ENCODE assay signal across 8 cellular contexts in genomic region chr15:88454867-88455810, GRCh38. TPM values are rescaled to one million over a fixed set of nuclear protein-coding genes. Genes with fewer than 3 reads are reported as not detected.
DNase-seq lines count a peak whose midpoint lies in the region; ATAC-seq, FAIRE-seq and TF ChIP-seq lines count a peak whose summit lies in the region.

No MANE protein-coding gene starts in this region.

- ATAC-seq in GM18502 (IDR thresholded peaks at IDR 0.05; ENCODE audit: poor library complexity, unreplicated experiment) (peak; percentile 96), HG02798 (IDR thresholded peaks at IDR 0.05; ENCODE audit: poor library complexity, unreplicated experiment) (peak; percentile 87)

- no peak overlapping the region for H2AFZ ChIP-seq in SU-DHL-6 (ENCODE audit: low read depth, low read length, severe bottlenecking)

- H3F3A ChIP-seq in SU-DHL-6 (ENCODE audit: insufficient read depth) = no peaks in the 10 kb centered on the region

- FAIRE-seq in bronchial epithelial cell (lab: Jason Lieb, UNC) = no peak

- H3K27me3 ChIP-seq in AG04450 (ENCODE audit: control insufficient read depth, insufficient read depth, low read length) (peaks cover 5% of the 10 kb centered on the region), SU-DHL-6 (ENCODE audit: low read length) (no peaks in the 10 kb centered on the region), bronchial epithelial cell (ENCODE audit: control insufficient read depth, insufficient read depth, low read length) (no peaks in the 10 kb centered on the region), kidney epithelial cell (ENCODE audit: control insufficient read depth, insufficient read depth, low read length) (no peaks in the 10 kb centered on the region)

- no peaks in the 10 kb centered on the region for H4K20me1 ChIP-seq in SU-DHL-6 (ENCODE audit: low read depth, low read length)

- no peaks in the 10 kb centered on the region for H3K79me2 ChIP-seq in SU-DHL-6 (ENCODE audit: insufficient read depth, low read length)

- POLR2A ChIA-PET in AG04450 (lab: Yijun Ruan, JAX) = interaction anchor here (1.3 kb wide), 1 partner anchor 12 kb away, joined by 5 read pairs; the partner anchor contains the start of genes MRPL46 and MRPS11

- DNase-seq in AG04450 (ENCODE audit: low read depth, low spot score) = peak; percentile 33
- peak; percentile 8 for DNase-seq in NCI-H1092 (lab: John Stamatoyannopoulos, UW)
- DNase-seq in bronchial epithelial cell (ENCODE audit: low read depth) = peak; percentile 64
- DNase-seq in kidney epithelial cell (ENCODE audit: low read depth) = no peak
- peak; percentile 27 to 31 for DNase-seq in stimulated activated CD4-positive, alpha-beta T cell treated with anti-CD3 and anti-CD28 coated beads, Interleukin-4, amount 100 ng/mL, for 48 hours (ENCODE audit: low read depth in 2 of 2)

- no peak overlapping the region for H3K4me2 ChIP-seq in SU-DHL-6 (ENCODE audit: low read depth, low read length, poor library complexity, severe bottlenecking)

- H3K36me3 ChIP-seq in SU-DHL-6 (ENCODE audit: low read length) (0 out of 2 replicates have a peak, but pooled peaks cover 5% of the 10 kb centered on the region), bronchial epithelial cell (ENCODE audit: control insufficient read depth, insufficient read depth, low read length) (peaks cover 5% of the 10 kb centered on the region), kidney epithelial cell (ENCODE audit: control insufficient read depth, insufficient read depth, low read length) (peaks cover 2% of the 10 kb centered on the region)

- H3K4me3 ChIP-seq in AG04450 (ENCODE audit: low read depth, low read length) (no peak overlapping the region), SU-DHL-6 (ENCODE audit: insufficient read depth, low read length, poor library complexity, severe bottlenecking) (no peak overlapping the region), bronchial epithelial cell (ENCODE audit: low read depth, low read length) (no peak overlapping the region), kidney epithelial cell (ENCODE audit: low read depth, low read length) (no peak overlapping the region)

- no peak overlapping the region for H3K27ac ChIP-seq in AG04450 (ENCODE audit: low read depth, low read length)
- no peak overlapping the region for H3K27ac ChIP-seq in SU-DHL-6 (ENCODE audit: low read depth, low read length)

- H3K9ac ChIP-seq in SU-DHL-6 (ENCODE audit: low read length) = no peak overlapping the region

- H3K9me3 ChIP-seq in AG04450 (ENCODE audit: control insufficient read depth, insufficient read depth, low read length) (no peaks in the 10 kb centered on the region), SU-DHL-6 (ENCODE audit: insufficient read depth, low read length) (no peaks in the 10 kb centered on the region)

- CTCF ChIA-PET in AG04450 (lab: Charles Lee) = interaction anchor here (0.5 to 3.4 kb wide), 11 partner anchors 10 to 371 kb away, joined by 3 to 29 read pairs (median 3); partner anchors contain the start of genes MRPL46 and MRPS11

- peak; percentile 75 for TF ChIP-seq CTCF in AG04450 (IDR thresholded peaks at IDR 0.05; ENCODE audit: low read depth, low read length)
- peak; percentile 64 for TF ChIP-seq CTCF in SU-DHL-6 (IDR thresholded peaks at IDR 0.05; ENCODE audit: insufficient read depth, low read length, poor library complexity, severe bottlenecking)
- TF ChIP-seq CTCF in bronchial epithelial cell (IDR thresholded peaks at IDR 0.05; ENCODE audit: insufficient read depth, low read length, severe bottlenecking) = peak; percentile 97
- peak; percentile 84 for TF ChIP-seq CTCF in kidney epithelial cell (IDR thresholded peaks at IDR 0.05; ENCODE audit: insufficient read depth, low read length, poor library complexity, severe bottlenecking)

- no peaks in the 10 kb centered on the region for H3K9me2 ChIP-seq in SU-DHL-6 (replicated peaks; ENCODE audit: insufficient read depth, low read length)

RNA-seq across cellular contexts. Expression of gene MRPL46, which starts 12.0 kb away (rescaled TPM):
- polyA plus RNA-seq in AG04450 (2011; rRNA removed) = 23.1 and 28.0 TPM in 2 replicates
- polyA minus RNA-seq in AG04450 (2011; rRNA and poly(A)+ RNA removed) = 6.4 and 7.6 TPM in 2 replicates
- total RNA-seq in bronchial epithelial cell (14.5 and 18.6 TPM in 2 replicates), kidney epithelial cell (22.2 and 24.5 TPM in 2 replicates)

RNA-seq across cellular contexts. Expression of gene MRPS11, which starts 12.4 kb away (rescaled TPM):
- polyA plus RNA-seq in AG04450 (2011; rRNA removed) = 55.6 and 65.0 TPM in 2 replicates
- 20.1 and 23.4 TPM in 2 replicates for polyA minus RNA-seq in AG04450 (2011; rRNA and poly(A)+ RNA removed)
- total RNA-seq in bronchial epithelial cell (31.1 and 43.0 TPM in 2 replicates), kidney epithelial cell (40.5 and 48.4 TPM in 2 replicates)
